ENCODE assay signal across 8 cellular contexts in genomic region chr5:146203011-146203871, GRCh38. TPM values are rescaled to one million over a fixed set of nuclear protein-coding genes. Genes with fewer than 3 reads are reported as not detected.
A peak's percentile ranks its signal among the peaks of the same experiment; 100 is the strongest.
DNase-seq lines count a peak whose midpoint lies in the region; ATAC-seq and TF ChIP-seq lines count a peak whose summit lies in the region.

Gene RBM27, plus strand, starts transcription at chr5:146203605. Its CDS starts 161 bp downstream, at chr5:146203766.

- peak; percentile 100 for ATAC-seq in GM21576 (IDR thresholded peaks at IDR 0.05; ENCODE audit: unreplicated experiment)

- H3K36me3 ChIP-seq in esophagus (ENCODE audit: control insufficient read depth in 2 of 2, insufficient read depth in 2 of 2, low read length in 1 of 2), result no peaks in the 10 kb centered on the region
- H3K36me3 ChIP-seq in mucosa of rectum (ENCODE audit: control insufficient read depth in 2 of 2, insufficient read depth in 2 of 2, low read length in 2 of 2), result no peaks in the 10 kb centered on the region

- no peak; the same call in 1 of the 2 replicates for TF ChIP-seq RAD21 in Ishikawa (IDR thresholded peaks at IDR 0.05; ENCODE audit: low read depth)

- WGBS in esophagus, 2 donors, result 0 to 1% methylated on average over 48 of the region's 48 CpGs

- H3K27ac ChIP-seq in esophagus (ENCODE audit: low read depth in 2 of 2, low read length in 1 of 2), result peak within 1 kb of the TSS; percentile 86 to 95
- peak within 1 kb of the TSS; percentile 64 to 82 for H3K27ac ChIP-seq in mucosa of rectum (ENCODE audit: low read depth in 2 of 2, low read length in 2 of 2)

- no peak; the same call in 1 of the 2 replicates for TF ChIP-seq EP300 in Ishikawa (IDR thresholded peaks at IDR 0.05; ENCODE audit: borderline replicate concordance)

- H3K4me1 ChIP-seq in esophagus (ENCODE audit: control insufficient read depth in 2 of 2, insufficient read depth in 2 of 2, low read length in 1 of 2) (peaks cover 0 to 3% of the 10 kb centered on the region in 2 donors), mucosa of rectum (ENCODE audit: control insufficient read depth in 2 of 2, insufficient read depth in 2 of 2, low read length in 2 of 2) (peaks cover 5 to 8% of the 10 kb centered on the region in 2 donors)

- peak; percentile 85 for DNase-seq in DMS153 (lab: John Stamatoyannopoulos, UW)
- peak; percentile 94 for DNase-seq in OCI-M2 (lab: John Stamatoyannopoulos, UW; ENCODE audit: unreplicated experiment)
- DNase-seq in activated T-cell treated with anti-CD3 and anti-CD28 coated beads for 4 hours, result peak; percentile 97
- peak; percentile 99 for DNase-seq in stimulated activated CD8-positive, alpha-beta memory T cell treated with anti-CD3 and anti-CD28 coated beads, Interleukin-4, amount 100 ng/mL, for 48 hours

- H3K4me3 ChIP-seq in esophagus (ENCODE audit: low read depth in 1 of 2, low read length in 2 of 2) (peak within 1 kb of the TSS; percentile 92 to 97), mucosa of rectum (ENCODE audit: low read length in 2 of 2) (peak within 1 kb of the TSS; percentile 90)

- H3K27me3 ChIP-seq in esophagus (ENCODE audit: control insufficient read depth in 1 of 2, insufficient read depth in 2 of 2, low read length in 2 of 2) (no peaks in the 10 kb centered on the region), mucosa of rectum (ENCODE audit: control insufficient read depth in 2 of 2, insufficient read depth in 2 of 2, low read length in 2 of 2) (no peaks in the 10 kb centered on the region)

- H3K9me3 ChIP-seq in esophagus (ENCODE audit: control insufficient read depth in 2 of 2, insufficient read depth in 1 of 2, low read depth in 1 of 2, low read length in 1 of 2), result no peaks in the 10 kb centered on the region
- no peaks in the 10 kb centered on the region for H3K9me3 ChIP-seq in mucosa of rectum (ENCODE audit: control insufficient read depth in 2 of 2, low read length in 2 of 2)

- peak within 1 kb of the TSS; percentile 77 to 86 for H3K9ac ChIP-seq in mucosa of rectum (ENCODE audit: low read depth in 1 of 2, low read length in 2 of 2)

TF ChIP-seq in Ishikawa, 13 proteins besides CTCF, POLR2A, EP300 and RAD21:
- TF ChIP-seq MAX (IDR thresholded peaks at IDR 0.05), result peak; percentile 83
- TF ChIP-seq, protein P1, sequence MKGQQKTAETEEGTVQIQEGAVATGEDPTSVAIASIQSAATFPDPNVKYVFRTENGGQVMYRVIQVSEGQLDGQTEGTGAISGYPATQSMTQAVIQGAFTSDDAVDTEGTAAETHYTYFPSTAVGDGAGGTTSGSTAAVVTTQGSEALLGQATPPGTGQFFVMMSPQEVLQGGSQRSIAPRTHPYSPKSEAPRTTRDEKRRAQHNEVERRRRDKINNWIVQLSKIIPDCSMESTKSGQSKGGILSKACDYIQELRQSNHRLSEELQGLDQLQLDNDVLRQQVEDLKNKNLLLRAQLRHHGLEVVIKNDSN (IDR thresholded peaks at IDR 0.05), result no peak; the same call in 1 of the 2 replicates
- TF ChIP-seq REST (IDR thresholded peaks at IDR 0.05; ENCODE audit: low read depth), result no peak
- TF ChIP-seq TCF12 (IDR thresholded peaks at IDR 0.05; ENCODE audit: low read depth), result no peak
- 0 out of 2 replicates have a peak, but pooled peaks have one; percentile 50 for TF ChIP-seq YY1 (IDR thresholded peaks at IDR 0.05; ENCODE audit: low read depth)
- no peak for TF ChIP-seq FOXM1 (IDR thresholded peaks at IDR 0.05; ENCODE audit: borderline replicate concordance, low read depth)
- TF ChIP-seq EGR1 (IDR thresholded peaks at IDR 0.05), result peak; percentile 59; the same call in 1 of the 2 replicates
- TF ChIP-seq TEAD4 (IDR thresholded peaks at IDR 0.05), result peak; percentile 27
- peak; percentile 63; the same call in 1 of the 2 replicates for TF ChIP-seq ZBTB7A (IDR thresholded peaks at IDR 0.05; ENCODE audit: low read depth)
- TF ChIP-seq TAF1 (IDR thresholded peaks at IDR 0.05; ENCODE audit: low read depth), result peak; percentile 93
- TF ChIP-seq NFIC (IDR thresholded peaks at IDR 0.05), result no peak; the same call in 1 of the 2 replicates
- 0 out of 2 replicates have a peak, but pooled peaks have one; percentile 1 for TF ChIP-seq CEBPB (IDR thresholded peaks at IDR 0.05)
- TF ChIP-seq CREB1 (IDR thresholded peaks at IDR 0.05; ENCODE audit: low read depth), result peak; percentile 59
TF ChIP-seq in Ishikawa: peak in this region for 8.

RNA-seq across cellular contexts. Expression of gene RBM27, which starts in this region (rescaled TPM):
- polyA plus RNA-seq in esophagus, result 1 to 10 TPM; 4.3 to 5.1 TPM

Comparison
In these comparisons a context has a peak if more than half of its experiments do, and no peak if none do; other contexts are left out.
1. Peak in every context shown above with its lines: DNase-seq, ATAC-seq, H3K4me3 ChIP-seq and H3K27ac ChIP-seq.